23 cellular contexts compared by ENCODE assay signal in the genomic region with DNA sequence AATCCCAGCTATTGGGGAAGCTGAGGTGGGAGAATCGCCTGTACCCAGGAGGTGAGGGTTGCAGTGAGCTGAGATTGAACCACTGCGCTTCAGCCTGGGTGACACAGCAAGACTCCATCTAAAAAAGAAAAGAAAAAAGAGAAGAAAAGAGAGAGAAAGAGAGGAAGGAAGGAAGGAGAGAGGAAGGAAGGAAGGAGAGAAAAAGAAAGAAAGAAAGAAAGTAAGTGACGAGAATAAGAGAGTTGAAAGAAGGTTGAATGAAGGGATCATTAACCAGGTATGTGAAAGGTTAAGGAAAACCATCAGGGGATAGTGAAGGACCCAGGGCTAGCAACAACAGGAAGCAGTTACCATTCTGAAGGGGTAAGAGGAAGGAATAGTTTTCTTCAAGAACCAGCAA. TPM values are rescaled to one million over a fixed set of nuclear protein-coding genes. Genes with fewer than 3 reads are reported as not detected.
"Had no signal": no experiment of that assay in that cellular context is flagged by ENCODE, and none has a peak within 500 bp of the region (broad histone marks: within the 10 kb centered on the region; RNA-seq: fewer than 3 reads in every experiment).

No MANE protein-coding gene starts in this region.

- H3K36me3 ChIP-seq: brain microvascular endothelial cell, gastroesophageal sphincter, heart left ventricle, neutrophil, stomach, upper lobe of left lung had no signal

- H3K4me3 ChIP-seq: coronary artery, gastroesophageal sphincter, heart left ventricle, stomach, upper lobe of left lung had no signal

- H3K9me3 Mint-ChIP-seq: activated T-cell treated with anti-CD3 and anti-CD28 coated beads, Interleukin-2, amount 50 U/mL, for 72 hours; naive thymus-derived CD4-positive, alpha-beta T cell had no signal

- H3K27me3 ChIP-seq: brain microvascular endothelial cell, gastroesophageal sphincter, heart left ventricle, neutrophil, stomach, upper lobe of left lung had no signal

- H3K36me3 Mint-ChIP-seq: naive thymus-derived CD4-positive, alpha-beta T cell had no signal

- DNase-seq: activated CD4-positive, alpha-beta T cell treated with anti-CD3 and anti-CD28 coated beads for 1 hour; activated CD8-positive, alpha-beta memory T cell treated with anti-CD3 and anti-CD28 coated beads for 24 hours; activated CD8-positive, alpha-beta memory T cell treated with anti-CD3 and anti-CD28 coated beads, Interleukin-2, amount 50 U/mL, for 48 hours; activated effector memory CD4-positive, alpha-beta T cell treated with anti-CD3 and anti-CD28 coated beads, Interleukin-2, amount 50 U/mL, for 16 hours; activated naive CD4-positive, alpha-beta T cell treated with anti-CD3 and anti-CD28 coated beads, Interleukin-2, amount 50 U/mL, for 16 hours; activated T-cell treated with anti-CD3 and anti-CD28 coated beads, Interleukin-2, amount 50 U/mL, for 72 hours; aorta; brain microvascular endothelial cell; heart left ventricle; kidney glomerular epithelial cell; left ventricle myocardium superior; mesendoderm; naive thymus-derived CD4-positive, alpha-beta T cell; stomach; T-helper 2 cell; upper lobe of left lung had no signal

- H3K27ac Mint-ChIP-seq: activated T-cell treated with anti-CD3 and anti-CD28 coated beads, Interleukin-2, amount 50 U/mL, for 72 hours; naive thymus-derived CD4-positive, alpha-beta T cell had no signal

- H3K27ac ChIP-seq: brain microvascular endothelial cell, coronary artery, gastroesophageal sphincter, heart left ventricle, neutrophil, stomach, upper lobe of left lung, VCaP had no signal

- ATAC-seq: activated T-cell treated with anti-CD3 and anti-CD28 coated beads, Interleukin-2, amount 50 U/mL, for 72 hours; esophagus mucosa; gastroesophageal sphincter; heart left ventricle; left ventricle myocardium superior; naive thymus-derived CD4-positive, alpha-beta T cell had no signal

- H3K9me3 ChIP-seq: gastroesophageal sphincter, heart left ventricle, neutrophil, stomach, upper lobe of left lung had no signal

- H3K4me3 Mint-ChIP-seq: activated T-cell treated with anti-CD3 and anti-CD28 coated beads, Interleukin-2, amount 50 U/mL, for 72 hours; naive thymus-derived CD4-positive, alpha-beta T cell had no signal

RNA-seq across cellular contexts. Expression of gene GPR33, which starts 26.3 kb away (rescaled TPM):
- total RNA-seq: activated T-cell treated with anti-CD3 and anti-CD28 coated beads, Interleukin-2, amount 50 U/mL, for 72 hours; aorta; esophagus mucosa; gastroesophageal sphincter; heart left ventricle; left ventricle myocardium superior; mucosa of gallbladder; stomach; temporal lobe; upper lobe of left lung had no signal
- polyA plus RNA-seq: aorta; heart left ventricle; naive thymus-derived CD4-positive, alpha-beta T cell; stomach had no signal
